In the genomic region with DNA sequence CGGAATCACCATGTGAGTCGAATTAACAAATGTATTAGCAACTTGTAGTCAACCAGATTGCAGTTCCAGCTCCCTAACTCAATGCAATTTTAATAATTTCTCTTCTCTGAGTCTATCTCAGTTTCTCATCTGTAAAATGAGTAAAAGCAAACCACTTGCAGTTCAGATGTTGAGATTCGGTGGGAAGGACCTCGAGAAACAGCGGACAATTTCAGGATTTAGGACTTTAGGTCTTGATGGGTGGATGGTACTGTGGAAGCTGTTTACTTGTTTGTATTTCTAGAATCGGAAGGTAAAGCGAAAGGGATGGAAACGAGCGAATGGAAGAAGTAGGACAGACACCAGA, we compare ENCODE assay signal across 8 cellular contexts. TPM values are rescaled to one million over a fixed set of nuclear protein-coding genes. Genes with fewer than 3 reads are reported as not detected.
DNase-seq lines count a peak whose midpoint lies in the region; ATAC-seq, FAIRE-seq and TF ChIP-seq lines count a peak whose summit lies in the region.

No MANE protein-coding gene starts in this region.

- TF ChIP-seq EP300 in transverse colon (IDR thresholded peaks at IDR 0.05; ENCODE audit: low read depth) = no peak

- H3K27me3 ChIP-seq in keratinocyte (ENCODE audit: control insufficient read depth, extremely low read depth, insufficient read depth, low read length) (no peaks in the 10 kb centered on the region), transverse colon (no peaks in the 10 kb centered on the region)

- no peak for DNase-seq in activated CD4-positive, alpha-beta memory T cell treated with anti-CD3 and anti-CD28 coated beads for 36 hours
- DNase-seq in keratinocyte (ENCODE audit: low read depth, low spot score) (no peak), transverse colon (no peak), NCI-H1417 (lab: John Stamatoyannopoulos, UW) (no peak), germinal center (ENCODE audit: low spot score) (no peak)
- no peak for DNase-seq in stimulated activated CD4-positive, alpha-beta T cell treated with anti-CD3 and anti-CD28 coated beads, Interleukin-2, amount 100 ng/mL, for 48 hours

- H3K9me3 Mint-ChIP-seq in activated CD4-positive, alpha-beta memory T cell treated with anti-CD3 and anti-CD28 coated beads for 36 hours = no peaks in the 10 kb centered on the region

- no peak for TF ChIP-seq POLR2A in transverse colon (IDR thresholded peaks at IDR 0.05)

- intact Hi-C loops in activated CD4-positive, alpha-beta memory T cell treated with anti-CD3 and anti-CD28 coated beads for 36 hours (cut with micrococcal nuclease) = loop anchor here (1.0 kb wide), 1 partner anchor 32 kb away; a partner anchor contains a TSS
- intact Hi-C loops in transverse colon (cut with DNase I; ENCODE audit: low total_unique reads) = no loop called here

- H3K36me3 ChIP-seq in keratinocyte (ENCODE audit: control insufficient read depth in 2 of 2, extremely low read depth in 1 of 2, insufficient read depth in 2 of 2, low read length in 2 of 2) = no peaks in the 10 kb centered on the region
- H3K36me3 ChIP-seq in transverse colon = no peaks in the 10 kb centered on the region

- peaks cover 5% of the 10 kb centered on the region for H3K27me3 Mint-ChIP-seq in activated CD4-positive, alpha-beta memory T cell treated with anti-CD3 and anti-CD28 coated beads for 36 hours

- H3K27ac ChIP-seq in keratinocyte (ENCODE audit: control insufficient read depth, insufficient read depth, low read length) (peak overlapping the region; percentile 91), transverse colon (peak overlapping the region; percentile 84 to 86 (median 86))

- ATAC-seq in GM18498 (IDR thresholded peaks at IDR 0.05; ENCODE audit: unreplicated experiment) (peak; percentile 3), HG02759 (IDR thresholded peaks at IDR 0.05; ENCODE audit: unreplicated experiment) (peak; percentile 7)

- H3K9ac ChIP-seq in keratinocyte (ENCODE audit: control insufficient read depth, extremely low read depth, insufficient read depth, low read length) = peak overlapping the region; percentile 87

- H3K4me1 ChIP-seq in keratinocyte (ENCODE audit: control insufficient read depth, extremely low read depth, insufficient read depth, low read length) = peaks cover 12% of the 10 kb centered on the region
- peaks cover 0 to 15% (median 9%) of the 10 kb centered on the region in 4 donors for H3K4me1 ChIP-seq in transverse colon

- no peak for FAIRE-seq in keratinocyte (lab: Jason Lieb, UNC)

- no peaks in the 10 kb centered on the region for H3K9me1 ChIP-seq in keratinocyte (ENCODE audit: control insufficient read depth, extremely low read depth, insufficient read depth, low read length)

- H3K9me3 ChIP-seq in keratinocyte (ENCODE audit: control insufficient read depth, low read depth, low read length) (no peaks in the 10 kb centered on the region), transverse colon (no peaks in the 10 kb centered on the region)

- dilution Hi-C loops in keratinocyte (cut with MboI; ENCODE audit: extremely low pct_ligation_motif_present, low sequenced_read_pairs) = no loop called here

- H3K79me2 ChIP-seq in keratinocyte (ENCODE audit: control insufficient read depth, insufficient read depth, low read length) = peaks cover 12% of the 10 kb centered on the region

- CTCF ChIA-PET in activated CD4-positive, alpha-beta memory T cell treated with anti-CD3 and anti-CD28 coated beads for 36 hours (lab: Charles Lee) = interaction anchor here (0.6 to 2.1 kb wide), 5 partner anchors 32 to 1116 kb away, joined by 3 to 13 read pairs (median 3); a partner anchor contains a TSS

- H3K36me3 Mint-ChIP-seq in activated CD4-positive, alpha-beta memory T cell treated with anti-CD3 and anti-CD28 coated beads for 36 hours = no peaks in the 10 kb centered on the region

- peak overlapping the region; percentile 100 for H2AFZ ChIP-seq in keratinocyte (ENCODE audit: control insufficient read depth, low read length)

- peak overlapping the region; percentile 66 to 93 (median 91) for H3K4me3 ChIP-seq in keratinocyte (ENCODE audit: control insufficient read depth in 2 of 3, extremely low read depth in 1 of 3, insufficient read depth in 2 of 3, low read depth in 1 of 3, low read length in 3 of 3)
- H3K4me3 ChIP-seq in transverse colon = peak overlapping the region; percentile 31 to 69 (median 58)

- H3K4me2 ChIP-seq in keratinocyte (ENCODE audit: control insufficient read depth, extremely low read depth, insufficient read depth, low read depth, low read length) = peak overlapping the region; percentile 98

- POLR2A ChIA-PET in activated CD4-positive, alpha-beta memory T cell treated with anti-CD3 and anti-CD28 coated beads for 36 hours (lab: Charles Lee) = interaction anchor here (1.9 to 3.1 kb wide), 2 partner anchors 31 to 33 kb away, joined by 8 to 12 read pairs; a partner anchor contains a TSS

- no peaks in the 10 kb centered on the region for H4K20me1 ChIP-seq in keratinocyte (ENCODE audit: control insufficient read depth, extremely low read depth, insufficient read depth, low read length)

- peak overlapping the region; percentile 94 for H3K27ac Mint-ChIP-seq in activated CD4-positive, alpha-beta memory T cell treated with anti-CD3 and anti-CD28 coated beads for 36 hours

- in situ Hi-C loops in transverse colon (cut with MboI; ENCODE audit: low pct_ligation_motif_present in 1 of 4, low pct_unique_long_range_greater_than_20kb in 1 of 4, low sequenced_read_pairs in 3 of 4) = no loop called here

- peak overlapping the region; percentile 94 for H3K4me3 Mint-ChIP-seq in activated CD4-positive, alpha-beta memory T cell treated with anti-CD3 and anti-CD28 coated beads for 36 hours

- no peak for TF ChIP-seq CTCF in keratinocyte (optimal IDR thresholded peaks at IDR 0.05 in 1 of 3, IDR thresholded peaks at IDR 0.05 in 1 of 3, conservative IDR thresholded peaks at IDR 0.05 in 1 of 3; ENCODE audit: extremely low read depth in 1 of 3, insufficient read depth in 2 of 3, low read length in 3 of 3)
- no peak for TF ChIP-seq CTCF in transverse colon (IDR thresholded peaks at IDR 0.05)

- WGBS in transverse colon (ENCODE audit: low coverage in 1 of 2), 2 donors = 4 to 9% methylated on average over 7 to 9 of the region's 9 CpGs

- peaks cover 10% of the 10 kb centered on the region for H3K4me1 Mint-ChIP-seq in activated CD4-positive, alpha-beta memory T cell treated with anti-CD3 and anti-CD28 coated beads for 36 hours (ENCODE audit: low read depth)

RNA-seq across cellular contexts. Expression of a gene that starts 0.5 kb away (rescaled TPM):
- 1 to 10 TPM; 3.3 to 4.9 TPM for total RNA-seq in activated CD4-positive, alpha-beta memory T cell treated with anti-CD3 and anti-CD28 coated beads for 36 hours
- polyA plus RNA-seq in keratinocyte = 42.1 to 49.2 TPM (median 43.0 TPM) in 3 replicates
- polyA plus RNA-seq in keratinocyte (2011; ENCODE audit: low read depth) = 13.1 TPM
- polyA plus RNA-seq in keratinocyte (2011; cell fraction: cytosol; rRNA removed) = 36.5 and 50.6 TPM in 2 replicates
- polyA plus RNA-seq in keratinocyte (2011; cell fraction: nucleus; rRNA removed) = 67.2 and 81.9 TPM in 2 replicates
- polyA plus RNA-seq in keratinocyte (2012; ENCODE audit: low replicate concordance) = 10.3 and 23.5 TPM in 2 replicates
- 13.1 to 24.4 TPM (median 24.0 TPM) in 3 replicates for polyA minus RNA-seq in keratinocyte
- polyA minus RNA-seq in keratinocyte (2011; cell fraction: cytosol; rRNA and poly(A)+ RNA removed) = 28.8 TPM
- polyA minus RNA-seq in keratinocyte (2011; cell fraction: nucleus; rRNA and poly(A)+ RNA removed) = 17.1 and 32.7 TPM in 2 replicates
- 10 to 100 TPM; 14.7 to 60.2 (median 17.0) TPM for total RNA-seq in transverse colon

RNA-seq across cellular contexts. Expression of a gene that starts 31.2 kb away (rescaled TPM):
- 1 to 10 TPM; 5.7 to 6.2 TPM for total RNA-seq in activated CD4-positive, alpha-beta memory T cell treated with anti-CD3 and anti-CD28 coated beads for 36 hours
- polyA plus RNA-seq in keratinocyte = 0.60 to 2.0 TPM (median 1.4 TPM) in 3 replicates
- 2.4 TPM for polyA plus RNA-seq in keratinocyte (2011; ENCODE audit: low read depth)
- polyA plus RNA-seq in keratinocyte (2011; cell fraction: cytosol; rRNA removed) = 0.65 and 1.1 TPM in 2 replicates
- polyA plus RNA-seq in keratinocyte (2011; cell fraction: nucleus; rRNA removed) = 2.9 and 3.5 TPM in 2 replicates
- polyA plus RNA-seq in keratinocyte (2012; ENCODE audit: low replicate concordance) = 1.0 and 2.0 TPM in 2 replicates
- polyA minus RNA-seq in keratinocyte = 0.89 to 5.4 TPM (median 1.3 TPM) in 3 replicates
- 3.3 TPM for polyA minus RNA-seq in keratinocyte (2011; cell fraction: cytosol; rRNA and poly(A)+ RNA removed)
- 6.8 and 15.4 TPM in 2 replicates for polyA minus RNA-seq in keratinocyte (2011; cell fraction: nucleus; rRNA and poly(A)+ RNA removed)
- total RNA-seq in transverse colon = 1 to 10 TPM in 3 of 4 donors, under 1 TPM in 1; 0.20 to 4.9 (median 1.7) TPM
